Comparison of ENCODE assay signal across 7 cellular contexts in genomic region chr18:11909081-11909410, GRCh38. TPM values are rescaled to one million over a fixed set of nuclear protein-coding genes. Genes with fewer than 3 reads are reported as not detected.
DNase-seq lines count a peak whose midpoint lies in the region; ATAC-seq and TF ChIP-seq lines count a peak whose summit lies in the region.

No MANE protein-coding gene starts in this region.

- H4K20me1 ChIP-seq in GM23248 (ENCODE audit: insufficient read depth): no peaks in the 10 kb centered on the region

- in situ Hi-C loops in GM23248 (cut with MboI): no loop called here
- in situ Hi-C loops in SK-MEL-5 (cut with HindIII; ENCODE audit: low pct_unique_long_range_greater_than_20kb, low sequenced_read_pairs): no loop called here

- peaks cover 13% of the 10 kb centered on the region; the same call in 1 of the 2 replicates for H3K79me2 ChIP-seq in GM23248 (ENCODE audit: insufficient read depth)

- TF ChIP-seq CTCF in retinal pigment epithelial cell (conservative IDR thresholded peaks at IDR 0.05; ENCODE audit: low read depth, low read length): no peak

- H3K27ac ChIP-seq in GM23248: peak overlapping the region; percentile 97

- H3K36me3 ChIP-seq in GM23248 (ENCODE audit: low read depth): no peaks in the 10 kb centered on the region; the same call in 1 of the 2 replicates

- peak overlapping the region; percentile 98 for H3K9ac ChIP-seq in GM23248

- no peaks in the 10 kb centered on the region for H3K9me2 ChIP-seq in GM23248 (ENCODE audit: insufficient read depth)

- H3K27me3 ChIP-seq in GM23248 (replicated peaks; ENCODE audit: insufficient read depth): no peaks in the 10 kb centered on the region

- H3K4me1 ChIP-seq in GM23248 (ENCODE audit: insufficient read depth): peaks cover 17% of the 10 kb centered on the region

- DNase-seq in GM23248 (no peak), SK-MEL-5 (ENCODE audit: low read depth, low spot score) (peak; percentile 4), fibroblast of peridontal ligament (ENCODE audit: extremely low read depth) (peak; percentile 40), retinal pigment epithelial cell (ENCODE audit: low read depth) (no peak), SHP77 (lab: John Stamatoyannopoulos, UW) (no peak), iPS-NIHi7 (ENCODE audit: extremely low spot score) (no peak)

- peaks cover 10% of the 10 kb centered on the region; the same call in 1 of the 2 replicates for H3F3A ChIP-seq in GM23248 (ENCODE audit: insufficient read depth)

- peak overlapping the region; percentile 83 for H3K4me2 ChIP-seq in GM23248 (ENCODE audit: unreplicated experiment)

- H2AFZ ChIP-seq in GM23248: peak overlapping the region; percentile 89

- H3K4me3 ChIP-seq in GM23248 (peak overlapping the region; percentile 86), retinal pigment epithelial cell (ENCODE audit: low read length) (peak overlapping the region; percentile 69)

- WGBS in GM23248 (ENCODE audit: low coverage in 1 of 2, low lambda C conversion rate in 2 of 2, missing lambda C conversion rate in 2 of 2), 2 experiments: 2 to 3% methylated on average over 8 of the region's 8 CpGs

- no peak for ATAC-seq in HG03378 (IDR thresholded peaks at IDR 0.05; ENCODE audit: unreplicated experiment)

- H3K9me3 ChIP-seq in GM23248 (ENCODE audit: low read depth): no peaks in the 10 kb centered on the region

RNA-seq across cellular contexts. Expression of gene MPPE1, which starts 0.9 kb away (rescaled TPM):
- 25.6 and 34.8 TPM in 2 replicates for total RNA-seq in GM23248 (2014; rRNA removed; shearing (Covaris generic))
- polyA plus RNA-seq in GM23248 (2016; fragmentation: Nextera tagmentation; extraction: Ambion mirVana): 39.7 and 47.2 TPM in 2 replicates
- 21.7 and 29.8 TPM in 2 replicates for total RNA-seq in SK-MEL-5 (2014; rRNA removed; shearing (Covaris generic))
- polyA plus RNA-seq in SK-MEL-5 (2015; cell fraction: cytosol; rRNA removed): 21.1 and 33.1 TPM in 2 replicates
- polyA plus RNA-seq in SK-MEL-5 (2015; cell fraction: nucleus; rRNA removed): 137 and 139 TPM in 2 replicates

RNA-seq across cellular contexts. Expression of gene CHMP1B, which starts 57.8 kb away (rescaled TPM):
- 47.4 and 47.8 TPM in 2 replicates for total RNA-seq in GM23248 (2014; rRNA removed; shearing (Covaris generic))
- 47.1 and 49.2 TPM in 2 replicates for polyA plus RNA-seq in GM23248 (2016; fragmentation: Nextera tagmentation; extraction: Ambion mirVana)
- total RNA-seq in SK-MEL-5 (2014; rRNA removed; shearing (Covaris generic)): 163 and 180 TPM in 2 replicates
- 143 and 152 TPM in 2 replicates for polyA plus RNA-seq in SK-MEL-5 (2015; cell fraction: cytosol; rRNA removed)
- polyA plus RNA-seq in SK-MEL-5 (2015; cell fraction: nucleus; rRNA removed): 96.1 and 126 TPM in 2 replicates

Comparison
In these comparisons a context has a peak if more than half of its experiments do, and no peak if none do; other contexts are left out.
1. DNase-seq: peak in SK-MEL-5 (single experiment) and fibroblast of peridontal ligament (single experiment); none in GM23248 (single experiment), retinal pigment epithelial cell (single experiment), SHP77 (0 of 2) and iPS-NIHi7 (single experiment).